Comparison of ENCODE assay signal across 8 cellular contexts in the genomic region with DNA sequence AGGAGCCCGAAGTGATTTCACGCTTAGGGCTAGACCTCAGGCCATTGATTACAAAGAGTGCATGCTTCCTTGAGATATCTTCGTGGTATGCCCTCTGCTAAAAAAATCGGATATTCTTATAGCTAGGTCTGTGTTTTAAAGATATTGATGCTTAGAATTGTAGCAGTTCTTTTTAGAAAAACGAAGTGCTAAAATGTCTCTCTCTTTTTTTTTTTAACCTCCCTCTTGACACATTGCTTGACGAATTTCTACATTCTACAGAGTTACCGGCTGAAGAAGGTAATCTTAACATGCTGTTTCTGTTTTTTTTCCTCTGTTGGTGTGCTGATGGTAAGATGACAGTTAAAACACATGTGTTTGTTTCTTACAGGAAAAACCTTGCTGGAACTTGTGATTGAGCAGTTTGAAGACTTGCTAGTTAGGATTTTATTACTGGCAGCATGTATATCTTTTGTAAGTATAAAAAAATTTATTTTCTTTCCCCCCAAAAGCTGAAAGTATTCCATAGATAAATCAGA. TPM values are rescaled to one million over a fixed set of nuclear protein-coding genes. Genes with fewer than 3 reads are reported as not detected.
DNase-seq lines count a peak whose midpoint lies in the region; ATAC-seq and TF ChIP-seq lines count a peak whose summit lies in the region.

No MANE protein-coding gene starts in this region.

- in situ Hi-C loops in astrocyte of the spinal cord (cut with HindIII; ENCODE audit: low sequenced_read_pairs): no loop called here

- peaks cover 68% of the 10 kb centered on the region for H3K4me1 Mint-ChIP-seq in mesothelial cell of epicardium

- H3K4me3 Mint-ChIP-seq in mesothelial cell of epicardium: peak overlapping the region; percentile 92

- no peaks in the 10 kb centered on the region for H3K9me3 Mint-ChIP-seq in mesothelial cell of epicardium

- DNase-seq in AG08395 (ENCODE audit: low spot score) (peak; percentile 44), astrocyte of the spinal cord (ENCODE audit: low read depth, low spot score) (no peak), mesothelial cell of epicardium (ENCODE audit: low spot score in 2 of 2, unreplicated experiment in 2 of 2) (no peak), HuH-7.5 (ENCODE audit: low spot score) (no peak), kidney glomerular epithelial cell (lab: John Stamatoyannopoulos, UW) (no peak), KG1 (lab: John Stamatoyannopoulos, UW) (no peak)
- no peak for DNase-seq in effector CD4-positive, alpha-beta T cell

- TF ChIP-seq CTCF in astrocyte of the spinal cord (IDR thresholded peaks at IDR 0.05; ENCODE audit: low read depth, low read length) (no peak), mesothelial cell of epicardium (IDR thresholded peaks at IDR 0.05; ENCODE audit: unreplicated experiment) (no peak)

- no peaks in the 10 kb centered on the region for H3K27me3 Mint-ChIP-seq in mesothelial cell of epicardium (ENCODE audit: low read depth)

- peak overlapping the region; percentile 72 for H3K4me3 ChIP-seq in astrocyte of the spinal cord (ENCODE audit: low read depth, low read length)

- peak; percentile 2 for ATAC-seq in HG03159 (IDR thresholded peaks at IDR 0.05; ENCODE audit: unreplicated experiment)

- peaks cover 4% of the 10 kb centered on the region for H3K36me3 Mint-ChIP-seq in mesothelial cell of epicardium

- H3K27ac Mint-ChIP-seq in mesothelial cell of epicardium: peak overlapping the region; percentile 95

RNA-seq across cellular contexts. Expression of gene ATP2A2, which starts 1.4 kb away (rescaled TPM):
- 179 to 186 TPM (median 182 TPM) in 3 replicates for total RNA-seq in mesothelial cell of epicardium
